Comparison of ENCODE assay signal across 21 cellular contexts in genomic region chr1:230894664-230895063, GRCh38. TPM values are rescaled to one million over a fixed set of nuclear protein-coding genes. Genes with fewer than 3 reads are reported as not detected.
DNase-seq lines count a peak whose midpoint lies in the region; ATAC-seq, FAIRE-seq and TF ChIP-seq lines count a peak whose summit lies in the region.
"Had no signal": no experiment of that assay in that cellular context is flagged by ENCODE, and none has a peak within 500 bp of the region (broad histone marks: within the 10 kb centered on the region; RNA-seq: fewer than 3 reads in every experiment).

No MANE protein-coding gene starts in this region.

- in situ Hi-C loops in HepG2 (cut with HindIII; ENCODE audit: extremely low pct_ligation_motif_present, low pct_unique_long_range_greater_than_20kb) = no loop called here

- 36% methylated on average over 4 of the region's 5 CpGs for WGBS in HepG2 (ENCODE audit: low lambda C conversion rate)
- WGBS in right lobe of liver (ENCODE audit: insufficient coverage, low coverage, low lambda C conversion rate, missing lambda C conversion rate) = 71% methylated on average over 5 of the region's 5 CpGs
- WGBS in trophoblast cell (ENCODE audit: extremely low coverage, insufficient coverage, insufficient read length) = no CpG with 5 or more reads among the region's 5 CpGs

- no peaks in the 10 kb centered on the region for H4K20me1 ChIP-seq in HepG2 (ENCODE audit: insufficient read depth, low read length)

- TF ChIP-seq RAD21 in HepG2 (CRISPR knock-in tag; IDR thresholded peaks at IDR 0.05) = no peak

- H3K27ac ChIP-seq in HepG2 (ENCODE audit: extremely low read length, insufficient read depth, low read length) (no peak overlapping the region), right lobe of liver (no peak overlapping the region), trophoblast cell (ENCODE audit: low read depth, low read length) (no peak overlapping the region), upper lobe of right lung (no peak overlapping the region)

- H3K36me3 ChIP-seq in HepG2 (replicated peaks in 1 of 2; ENCODE audit: control insufficient read depth in 1 of 2, insufficient read depth in 2 of 2, low read length in 2 of 2) = no peaks in the 10 kb centered on the region
- H3K36me3 ChIP-seq in right lobe of liver = no peaks in the 10 kb centered on the region
- no peaks in the 10 kb centered on the region for H3K36me3 ChIP-seq in trophoblast cell (ENCODE audit: control insufficient read depth in 1 of 2, insufficient read depth in 2 of 2, low read length in 2 of 2)
- H3K36me3 ChIP-seq in upper lobe of right lung = no peaks in the 10 kb centered on the region
- H3K36me3 ChIP-seq: HAP-1 had no signal

- DNase-seq in HepG2 (ENCODE audit: low spot score) = no peak
- DNase-seq in right lobe of liver = no peak
- DNase-seq in memory B cell (ENCODE audit: low spot score in 2 of 2) = no peak
- no peak for DNase-seq in trophoblast cell
- DNase-seq in upper lobe of right lung = no peak
- DNase-seq in NCI-H524 treated with DMSO at 0.1 percent for 48 hours (lab: John Stamatoyannopoulos, UW) = no peak
- DNase-seq in frontal cortex (ENCODE audit: low spot score in 2 of 2) = no peak
- DNase-seq: 8988T; C1 segment of cervical spinal cord; CD4-positive, alpha-beta memory T cell; COR-L47; DMS153; DND-41; GOT3; HFFc6 had no signal

- FAIRE-seq in HepG2 (lab: Jason Lieb, UNC) = no peak
- no peak for FAIRE-seq in frontal cortex (lab: Jason Lieb, UNC)
- FAIRE-seq: G401.6, GM12892, GM18507, H54 had no signal

- H3K4me1 ChIP-seq in HepG2 (ENCODE audit: insufficient read depth, low read length) (peaks cover 9% of the 10 kb centered on the region; the same call in 1 of the 2 replicates), right lobe of liver (no peaks in the 10 kb centered on the region), trophoblast cell (ENCODE audit: control insufficient read depth in 1 of 2, insufficient read depth in 2 of 2, low read length in 2 of 2) (peaks cover 0 to 8% of the 10 kb centered on the region in 2 experiments), upper lobe of right lung (peaks cover 20% of the 10 kb centered on the region)
- H3K4me1 ChIP-seq: HAP-1 had no signal

- no peak overlapping the region for H3K4me3 Mint-ChIP-seq in memory B cell
- H3K4me3 Mint-ChIP-seq: CD4-positive, alpha-beta memory T cell; HFFc6 had no signal

- peaks cover 1% of the 10 kb centered on the region for H3K27me3 Mint-ChIP-seq in memory B cell

- H3K4me2 ChIP-seq in HepG2 (ENCODE audit: low read depth, low read length) (no peak overlapping the region), trophoblast cell (ENCODE audit: low read length) (no peak overlapping the region)

- no peak overlapping the region for H2BK12ac ChIP-seq in trophoblast cell (ENCODE audit: low read length)

- no peaks in the 10 kb centered on the region for H3K9me3 ChIP-seq in HepG2 (ENCODE audit: low read length)
- no peaks in the 10 kb centered on the region for H3K9me3 ChIP-seq in right lobe of liver
- peaks cover 1% of the 10 kb centered on the region for H3K9me3 ChIP-seq in trophoblast cell (ENCODE audit: insufficient read depth, low read depth, low read length)
- H3K9me3 ChIP-seq in upper lobe of right lung = no peaks in the 10 kb centered on the region
- H3K9me3 ChIP-seq: HAP-1 had no signal

- TF ChIP-seq POLR2A in HepG2 (IDR thresholded peaks at IDR 0.05; ENCODE audit: insufficient read depth in 1 of 2, low read depth in 2 of 2, low read length in 2 of 2) = no peak
- TF ChIP-seq POLR2A in right lobe of liver (IDR thresholded peaks at IDR 0.05) = no peak

- POLR2A ChIA-PET in HepG2 (lab: Yijun Ruan, JAX) = no interaction called here

- TF ChIP-seq EP300 in HepG2 (IDR thresholded peaks at IDR 0.05; ENCODE audit: low read depth in 2 of 2, low read length in 2 of 2) (no peak), HepG2 (CRISPR knock-in tag; IDR thresholded peaks at IDR 0.05; ENCODE audit: borderline replicate concordance) (no peak)

- peaks cover 3% of the 10 kb centered on the region for H3K4me1 Mint-ChIP-seq in memory B cell
- H3K4me1 Mint-ChIP-seq: CD4-positive, alpha-beta memory T cell had no signal

- H3K4me3 ChIP-seq in HepG2 (replicated peaks in 1 of 3; ENCODE audit: insufficient read depth in 1 of 3, low read depth in 2 of 3, low read length in 3 of 3) (no peak overlapping the region), right lobe of liver (no peak overlapping the region), trophoblast cell (ENCODE audit: low read depth, low read length) (no peak overlapping the region), upper lobe of right lung (no peak overlapping the region)
- H3K4me3 ChIP-seq: HAP-1 had no signal

- peaks cover 6% of the 10 kb centered on the region for H3K79me1 ChIP-seq in trophoblast cell (ENCODE audit: low read length)

- H3K4ac ChIP-seq in trophoblast cell (ENCODE audit: low read depth, low read length) = no peak overlapping the region

- peak; percentile 38; the same call in 2 of the 3 replicates for ATAC-seq in HepG2
- no peak for ATAC-seq in right lobe of liver
- ATAC-seq in memory B cell (ENCODE audit: low read depth) = no peak
- peak; percentile 44 for ATAC-seq in upper lobe of right lung
- no peak for ATAC-seq in HG03565 (IDR thresholded peaks at IDR 0.05; ENCODE audit: unreplicated experiment)

- H3K27ac Mint-ChIP-seq in memory B cell = peak overlapping the region; percentile 65
- H3K27ac Mint-ChIP-seq: CD4-positive, alpha-beta memory T cell; HFFc6 had no signal

- no peaks in the 10 kb centered on the region for H3K36me3 Mint-ChIP-seq in memory B cell

- H3K9ac ChIP-seq in HepG2 (ENCODE audit: insufficient read depth, low read depth, low read length) = no peak overlapping the region
- H3K9ac ChIP-seq in trophoblast cell (ENCODE audit: low read length) = no peak overlapping the region

- TF ChIP-seq CTCF in HepG2 (CRISPR knock-in tag; IDR thresholded peaks at IDR 0.05) (no peak), right lobe of liver (IDR thresholded peaks at IDR 0.05) (no peak), upper lobe of right lung (IDR thresholded peaks at IDR 0.05) (no peak)

- CTCF ChIA-PET in HepG2 (lab: Yijun Ruan, JAX; ENCODE audit: low intra/inter-chr PET ratio, low total read pairs) = no interaction called here

- no peak overlapping the region for H4K8ac ChIP-seq in trophoblast cell (ENCODE audit: low read depth, low read length)

- H2BK5ac ChIP-seq in trophoblast cell (ENCODE audit: low read depth, low read length, poor library complexity) = no peak overlapping the region

- intact Hi-C loops in HepG2 (cut with micrococcal nuclease; ENCODE audit: unreplicated experiment) = no loop called here
- intact Hi-C loops in right lobe of liver (cut with DNase I) = no loop called here
- intact Hi-C loops in upper lobe of right lung (cut with DNase I) = no loop called here

- H2AFZ ChIP-seq in HepG2 (ENCODE audit: low read length) (no peak overlapping the region), trophoblast cell (ENCODE audit: insufficient read depth, low read length, poor library complexity) (no peak overlapping the region)

- no peak overlapping the region for H3K14ac ChIP-seq in trophoblast cell (ENCODE audit: low read length)

- peak overlapping the region; percentile 17 for H2AK5ac ChIP-seq in trophoblast cell (ENCODE audit: low read length)

- H3K9me3 Mint-ChIP-seq in memory B cell = no peaks in the 10 kb centered on the region
- H3K9me3 Mint-ChIP-seq: CD4-positive, alpha-beta memory T cell; HFFc6 had no signal

- no peak overlapping the region for H4K91ac ChIP-seq in trophoblast cell (ENCODE audit: low read depth, low read length)

- BruUV-seq in HepG2 (replicated peaks; lab: Mats Ljungman, UMichigan) = no TSS peak

- H3K79me2 ChIP-seq in HepG2 (ENCODE audit: insufficient read depth, low read length) = no peaks in the 10 kb centered on the region
- H3K79me2 ChIP-seq in trophoblast cell (ENCODE audit: control insufficient read depth, insufficient read depth, low read length, poor library complexity) = no peaks in the 10 kb centered on the region

- H2BK120ac ChIP-seq in trophoblast cell (ENCODE audit: insufficient read depth, low read length, poor library complexity) = no peak overlapping the region

- H3K23ac ChIP-seq in trophoblast cell (ENCODE audit: low read length) = no peak overlapping the region

- H3K27me3 ChIP-seq in HepG2 (ENCODE audit: control insufficient read depth in 1 of 2, insufficient read depth in 2 of 2, low read length in 2 of 2) = no peaks in the 10 kb centered on the region; a peak in 2 of 5 replicates
- H3K27me3 ChIP-seq in right lobe of liver = no peaks in the 10 kb centered on the region
- no peaks in the 10 kb centered on the region for H3K27me3 ChIP-seq in trophoblast cell (ENCODE audit: insufficient read depth, low read length)
- H3K27me3 ChIP-seq in upper lobe of right lung = no peaks in the 10 kb centered on the region

- no peak overlapping the region for H4K12ac ChIP-seq in trophoblast cell (ENCODE audit: low read depth, low read length)

- H3K18ac ChIP-seq in trophoblast cell (ENCODE audit: low read length) = no peak overlapping the region

TF ChIP-seq in HepG2, 621 proteins besides CTCF, POLR2A, EP300 and RAD21 (continues in another document):
- TF ChIP-seq MAFG (CRISPR knock-in tag; IDR thresholded peaks at IDR 0.05) = no peak

RNA-seq across cellular contexts. Expression of gene C1orf198, which starts 26.3 kb away (rescaled TPM):
- total RNA-seq in HepG2 (2016; rRNA removed; fragmentation: Illumina TruSeq; extraction: Trizol) (13.4 and 16.0 TPM in 2 replicates), right lobe of liver (10 to 100 TPM in 3 of 6 experiments, 1 to 10 TPM in 3; 4.2 to 33.7 (median 17.2) TPM), upper lobe of right lung (159 TPM), frontal cortex (16.3 TPM)
- 1.5 and 2.5 TPM in 2 replicates for total RNA-seq in HepG2 (2016; cell fraction: cytosol; rRNA removed; fragmentation: Illumina TruSeq; extraction: Trizol; ENCODE audit: low read depth)
- 13.4 and 14.5 TPM in 2 replicates for total RNA-seq in HepG2 (2016; cell fraction: insoluble cytoplasmic fraction; rRNA removed; fragmentation: Illumina TruSeq; extraction: Trizol)
- 8.6 and 8.8 TPM in 2 replicates for total RNA-seq in HepG2 (2016; cell fraction: membrane; rRNA removed; fragmentation: Illumina TruSeq; extraction: Trizol)
- total RNA-seq in HepG2 (2016; cell fraction: nucleus; rRNA removed; fragmentation: Illumina TruSeq; extraction: Trizol) = 8.3 and 9.9 TPM in 2 replicates
- 12.7 and 13.7 TPM in 2 replicates for polyA plus RNA-seq in HepG2 (2011; rRNA removed)
- 11.3 and 13.6 TPM in 2 replicates for polyA plus RNA-seq in HepG2 (2011; cell fraction: cytosol; rRNA removed)
- polyA plus RNA-seq in HepG2 (2011; cell fraction: nucleus; rRNA removed) = 16.2 and 18.1 TPM in 2 replicates
- 8.9 and 9.1 TPM in 2 replicates for polyA plus RNA-seq in HepG2 (2012)
- polyA plus RNA-seq in HepG2 (2016; cell fraction: cytosol; fragmentation: Illumina TruSeq; extraction: Trizol; ENCODE audit: low read depth) = 1.5 and 1.6 TPM in 2 replicates
- polyA plus RNA-seq in HepG2 (2016; cell fraction: insoluble cytoplasmic fraction; fragmentation: Illumina TruSeq; extraction: Trizol; ENCODE audit: low read depth) = 19.1 and 21.4 TPM in 2 replicates
- 6.0 and 6.2 TPM in 2 replicates for polyA plus RNA-seq in HepG2 (2016; cell fraction: membrane; fragmentation: Illumina TruSeq; extraction: Trizol; ENCODE audit: low read depth)
- 16.8 and 17.0 TPM in 2 replicates for polyA plus RNA-seq in HepG2 (2016; cell fraction: nucleus; fragmentation: Illumina TruSeq; extraction: Trizol; ENCODE audit: insufficient read depth, low read depth)
- 15.9 and 27.8 TPM in 2 replicates for polyA minus RNA-seq in HepG2 (2011; rRNA and poly(A)+ RNA removed; ENCODE audit: low replicate concordance)
- polyA minus RNA-seq in HepG2 (2011; cell fraction: cytosol; rRNA and poly(A)+ RNA removed) = 14.3 and 14.7 TPM in 2 replicates
- polyA minus RNA-seq in HepG2 (2011; cell fraction: nucleus; rRNA and poly(A)+ RNA removed) = 12.6 and 12.7 TPM in 2 replicates
- polyA plus RNA-seq in trophoblast cell (2013) = 56.8 and 57.0 TPM in 2 replicates

Comparison
In these comparisons a context has a peak if more than half of its experiments do, and no peak if none do; other contexts are left out.
1. ATAC-seq: peak in HepG2 (single experiment) and upper lobe of right lung (single experiment); none in right lobe of liver (0 of 4), memory B cell (single experiment) and HG03565 (single experiment).